Comparison of ENCODE assay signal across 8 cellular contexts in genomic region chr2:226174390-226174789, GRCh38.
"Had no signal": no experiment of that assay in that cellular context is flagged by ENCODE, and none has a peak within 500 bp of the region (broad histone marks: within the 10 kb centered on the region; RNA-seq: fewer than 3 reads in every experiment).

No MANE protein-coding gene starts in this region.

- H3K9me3 ChIP-seq: HAP-1 had no signal

- DNase-seq: GM23248, GOT3, Kasumi-1, KG1 had no signal

- H3K4me1 ChIP-seq: HAP-1 had no signal

- H3K9ac ChIP-seq: GM23248 had no signal

- H3K4me3 ChIP-seq: GM23248, HAP-1 had no signal

- FAIRE-seq: H54 had no signal

- H3K4me1 Mint-ChIP-seq: IgD-negative memory B cell had no signal

- H2AFZ ChIP-seq: GM23248 had no signal

- H3K4me3 Mint-ChIP-seq: IgD-negative memory B cell had no signal

- H3K27ac Mint-ChIP-seq: IgD-negative memory B cell had no signal

- H3K27ac ChIP-seq: GM23248, HL-60 had no signal

- H3K36me3 ChIP-seq: HAP-1 had no signal
